15 cellular contexts compared by ENCODE assay signal in the genomic region with DNA sequence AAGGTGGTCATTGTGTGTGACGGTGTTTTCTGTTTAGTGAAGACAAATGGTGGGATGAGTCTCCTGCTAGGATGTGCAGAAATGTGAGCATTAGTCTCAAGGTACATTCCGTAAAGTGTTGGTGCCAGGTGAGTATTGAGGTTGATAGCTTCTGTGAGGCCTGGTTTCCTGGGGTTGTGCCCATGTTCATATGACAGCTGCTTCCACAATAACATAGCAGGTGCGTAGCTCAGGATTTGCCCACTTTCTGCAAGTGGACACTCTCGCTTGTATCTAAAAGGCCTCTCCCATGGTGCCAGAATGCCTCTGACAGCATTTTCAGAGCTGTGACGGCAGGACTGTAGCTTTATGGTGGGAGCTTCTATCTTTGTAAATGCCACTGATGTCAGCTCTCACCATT.
DNase-seq lines count a peak whose midpoint lies in the region; ATAC-seq and TF ChIP-seq lines count a peak whose summit lies in the region.
"Had no signal": no experiment of that assay in that cellular context is flagged by ENCODE, and none has a peak within 500 bp of the region (broad histone marks: within the 10 kb centered on the region; RNA-seq: fewer than 3 reads in every experiment).

No MANE protein-coding gene starts in this region.

- no peak overlapping the region for H3K4me3 Mint-ChIP-seq in WTC11
- H3K4me3 Mint-ChIP-seq: CD8-positive, alpha-beta T cell had no signal

- no peak for TF ChIP-seq CTCF in WTC11 (IDR thresholded peaks at IDR 0.05)

- no peaks in the 10 kb centered on the region for H3K9me3 ChIP-seq in HUES48 (ENCODE audit: control insufficient read depth, insufficient read depth, low read length)
- H3K9me3 ChIP-seq in iPS-18a (ENCODE audit: control insufficient read depth, low read depth, low read length) = no peaks in the 10 kb centered on the region
- H3K9me3 ChIP-seq: A549, BE2C had no signal

- CTCF ChIA-PET in WTC11 (lab: Charles Lee) = no interaction called here

- POLR2A ChIA-PET in WTC11 (lab: Charles Lee) = interaction anchor here (0.5 to 0.6 kb wide), 2 partner anchors 73 to 386 kb away, joined by 3 read pairs; no protein-coding TSS in a partner anchor

- H3K27ac ChIP-seq in HUES48 (ENCODE audit: low read depth, low read length) = peak overlapping the region; percentile 87
- peak overlapping the region; percentile 63 for H3K27ac ChIP-seq in iPS-18a (ENCODE audit: low read length)
- H3K27ac ChIP-seq: A549, C4-2B had no signal

- H3K9ac ChIP-seq in HUES48 (ENCODE audit: low read depth, low read length) = no peak overlapping the region
- H3K9ac ChIP-seq in iPS-18a (ENCODE audit: low read length) = no peak overlapping the region

- peaks cover 54% of the 10 kb centered on the region for H3K4me1 ChIP-seq in HUES48 (ENCODE audit: control insufficient read depth, insufficient read depth, low read length)
- H3K4me1 ChIP-seq in iPS-18a (ENCODE audit: control insufficient read depth, low read depth, low read length) = peaks cover 46% of the 10 kb centered on the region
- H3K4me1 ChIP-seq: A549, BE2C had no signal

- no peak for DNase-seq in WTC11 (ENCODE audit: low spot score)
- no peak for DNase-seq in NCI-H526 treated with DMSO at 0.1 percent for 48 hours (lab: John Stamatoyannopoulos, UW)
- no peak for DNase-seq in NCI-H1930 (lab: John Stamatoyannopoulos, UW)
- no peak for DNase-seq in superior temporal gyrus (ENCODE audit: extremely low spot score)
- DNase-seq: BE2C; CD8-positive, alpha-beta T cell; COR-L47; DND-41; GF-D8; H7 had no signal

- H3K27me3 ChIP-seq in HUES48 (ENCODE audit: control insufficient read depth, insufficient read depth, low read length) (no peaks in the 10 kb centered on the region), iPS-18a (ENCODE audit: control insufficient read depth, insufficient read depth, low read length) (no peaks in the 10 kb centered on the region)
- H3K27me3 ChIP-seq: BE2C had no signal

- H3K27me3 Mint-ChIP-seq in WTC11 (ENCODE audit: low read depth) = no peaks in the 10 kb centered on the region

- H3K36me3 Mint-ChIP-seq in WTC11 = peaks cover 5% of the 10 kb centered on the region
- H3K36me3 Mint-ChIP-seq: CD8-positive, alpha-beta T cell had no signal

- H3K27ac Mint-ChIP-seq in WTC11 = peak overlapping the region; percentile 74; the same call in 1 of the 2 replicates
- H3K27ac Mint-ChIP-seq: CD8-positive, alpha-beta T cell had no signal

- H3K9me3 Mint-ChIP-seq in WTC11 = peaks cover 17% of the 10 kb centered on the region

- peaks cover 70% of the 10 kb centered on the region for H3K4me1 Mint-ChIP-seq in WTC11

- H3K4me3 ChIP-seq in HUES48 (ENCODE audit: low read depth, low read length) (no peak overlapping the region), iPS-18a (ENCODE audit: low read length) (no peak overlapping the region)
- H3K4me3 ChIP-seq: A549, K562 had no signal

- H3K36me3 ChIP-seq in HUES48 (ENCODE audit: control insufficient read depth, insufficient read depth, low read length) (no peaks in the 10 kb centered on the region), iPS-18a (ENCODE audit: control insufficient read depth, low read depth, low read length) (no peaks in the 10 kb centered on the region)
- H3K36me3 ChIP-seq: BE2C had no signal

- ATAC-seq in WTC11 = no peak
- ATAC-seq: A549; CD8-positive, alpha-beta T cell; K562 had no signal

TF ChIP-seq in WTC11, 78 proteins besides CTCF, POLR2A, EP300 and RAD21:
- TF ChIP-seq MYBL2 (CRISPR knock-in tag; IDR thresholded peaks at IDR 0.05) (no peak), CREM (CRISPR knock-in tag; IDR thresholded peaks at IDR 0.05) (no peak), NR3C1 (CRISPR knock-in tag; conservative IDR thresholded peaks at IDR 0.05; ENCODE audit: low read depth) (no peak), SP1 (CRISPR knock-in tag; conservative IDR thresholded peaks at IDR 0.05) (no peak), MXD4 (CRISPR knock-in tag; IDR thresholded peaks at IDR 0.05; ENCODE audit: borderline replicate concordance) (no peak), ZNF396 (CRISPR knock-in tag; IDR thresholded peaks at IDR 0.05; ENCODE audit: borderline replicate concordance) (no peak), ZBTB21 (CRISPR knock-in tag; IDR thresholded peaks at IDR 0.05; ENCODE audit: borderline replicate concordance) (no peak), ZNF121 (CRISPR knock-in tag; IDR thresholded peaks at IDR 0.05) (no peak), HMGA2 (CRISPR knock-in tag; IDR thresholded peaks at IDR 0.05) (no peak), JAZF1 (CRISPR knock-in tag; IDR thresholded peaks at IDR 0.05) (no peak), RELA (CRISPR knock-in tag; IDR thresholded peaks at IDR 0.05; ENCODE audit: borderline replicate concordance) (no peak), CBFB (CRISPR knock-in tag; IDR thresholded peaks at IDR 0.05; ENCODE audit: low read depth) (no peak), KAT7 (CRISPR knock-in tag; IDR thresholded peaks at IDR 0.05; ENCODE audit: borderline replicate concordance) (no peak)
- TF ChIP-seq, protein P1, sequence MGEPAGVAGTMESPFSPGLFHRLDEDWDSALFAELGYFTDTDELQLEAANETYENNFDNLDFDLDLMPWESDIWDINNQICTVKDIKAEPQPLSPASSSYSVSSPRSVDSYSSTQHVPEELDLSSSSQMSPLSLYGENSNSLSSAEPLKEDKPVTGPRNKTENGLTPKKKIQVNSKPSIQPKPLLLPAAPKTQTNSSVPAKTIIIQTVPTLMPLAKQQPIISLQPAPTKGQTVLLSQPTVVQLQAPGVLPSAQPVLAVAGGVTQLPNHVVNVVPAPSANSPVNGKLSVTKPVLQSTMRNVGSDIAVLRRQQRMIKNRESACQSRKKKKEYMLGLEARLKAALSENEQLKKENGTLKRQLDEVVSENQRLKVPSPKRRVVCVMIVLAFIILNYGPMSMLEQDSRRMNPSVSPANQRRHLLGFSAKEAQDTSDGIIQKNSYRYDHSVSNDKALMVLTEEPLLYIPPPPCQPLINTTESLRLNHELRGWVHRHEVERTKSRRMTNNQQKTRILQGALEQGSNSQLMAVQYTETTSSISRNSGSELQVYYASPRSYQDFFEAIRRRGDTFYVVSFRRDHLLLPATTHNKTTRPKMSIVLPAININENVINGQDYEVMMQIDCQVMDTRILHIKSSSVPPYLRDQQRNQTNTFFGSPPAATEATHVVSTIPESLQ (CRISPR knock-in tag; IDR thresholded peaks at IDR 0.05) = no peak
- TF ChIP-seq, protein P2, sequence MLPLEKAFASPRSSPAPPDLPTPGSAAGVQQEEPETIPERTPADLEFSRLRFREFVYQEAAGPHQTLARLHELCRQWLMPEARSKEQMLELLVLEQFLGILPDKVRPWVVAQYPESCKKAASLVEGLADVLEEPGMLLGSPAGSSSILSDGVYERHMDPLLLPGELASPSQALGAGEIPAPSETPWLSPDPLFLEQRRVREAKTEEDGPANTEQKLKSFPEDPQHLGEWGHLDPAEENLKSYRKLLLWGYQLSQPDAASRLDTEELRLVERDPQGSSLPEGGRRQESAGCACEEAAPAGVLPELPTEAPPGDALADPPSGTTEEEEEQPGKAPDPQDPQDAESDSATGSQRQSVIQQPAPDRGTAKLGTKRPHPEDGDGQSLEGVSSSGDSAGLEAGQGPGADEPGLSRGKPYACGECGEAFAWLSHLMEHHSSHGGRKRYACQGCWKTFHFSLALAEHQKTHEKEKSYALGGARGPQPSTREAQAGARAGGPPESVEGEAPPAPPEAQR (CRISPR knock-in tag; IDR thresholded peaks at IDR 0.05) = no peak
- TF ChIP-seq, protein P3, sequence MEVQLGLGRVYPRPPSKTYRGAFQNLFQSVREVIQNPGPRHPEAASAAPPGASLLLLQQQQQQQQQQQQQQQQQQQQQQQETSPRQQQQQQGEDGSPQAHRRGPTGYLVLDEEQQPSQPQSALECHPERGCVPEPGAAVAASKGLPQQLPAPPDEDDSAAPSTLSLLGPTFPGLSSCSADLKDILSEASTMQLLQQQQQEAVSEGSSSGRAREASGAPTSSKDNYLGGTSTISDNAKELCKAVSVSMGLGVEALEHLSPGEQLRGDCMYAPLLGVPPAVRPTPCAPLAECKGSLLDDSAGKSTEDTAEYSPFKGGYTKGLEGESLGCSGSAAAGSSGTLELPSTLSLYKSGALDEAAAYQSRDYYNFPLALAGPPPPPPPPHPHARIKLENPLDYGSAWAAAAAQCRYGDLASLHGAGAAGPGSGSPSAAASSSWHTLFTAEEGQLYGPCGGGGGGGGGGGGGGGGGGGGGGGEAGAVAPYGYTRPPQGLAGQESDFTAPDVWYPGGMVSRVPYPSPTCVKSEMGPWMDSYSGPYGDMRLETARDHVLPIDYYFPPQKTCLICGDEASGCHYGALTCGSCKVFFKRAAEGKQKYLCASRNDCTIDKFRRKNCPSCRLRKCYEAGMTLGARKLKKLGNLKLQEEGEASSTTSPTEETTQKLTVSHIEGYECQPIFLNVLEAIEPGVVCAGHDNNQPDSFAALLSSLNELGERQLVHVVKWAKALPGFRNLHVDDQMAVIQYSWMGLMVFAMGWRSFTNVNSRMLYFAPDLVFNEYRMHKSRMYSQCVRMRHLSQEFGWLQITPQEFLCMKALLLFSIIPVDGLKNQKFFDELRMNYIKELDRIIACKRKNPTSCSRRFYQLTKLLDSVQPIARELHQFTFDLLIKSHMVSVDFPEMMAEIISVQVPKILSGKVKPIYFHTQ (CRISPR knock-in tag; IDR thresholded peaks at IDR 0.05) = no peak
- TF ChIP-seq, protein P4, sequence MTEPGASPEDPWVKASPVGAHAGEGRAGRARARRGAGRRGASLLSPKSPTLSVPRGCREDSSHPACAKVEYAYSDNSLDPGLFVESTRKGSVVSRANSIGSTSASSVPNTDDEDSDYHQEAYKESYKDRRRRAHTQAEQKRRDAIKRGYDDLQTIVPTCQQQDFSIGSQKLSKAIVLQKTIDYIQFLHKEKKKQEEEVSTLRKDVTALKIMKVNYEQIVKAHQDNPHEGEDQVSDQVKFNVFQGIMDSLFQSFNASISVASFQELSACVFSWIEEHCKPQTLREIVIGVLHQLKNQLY (CRISPR knock-in tag; IDR thresholded peaks at IDR 0.05) = no peak
